Comparison of ENCODE assay signal across 8 cellular contexts in the genomic region with DNA sequence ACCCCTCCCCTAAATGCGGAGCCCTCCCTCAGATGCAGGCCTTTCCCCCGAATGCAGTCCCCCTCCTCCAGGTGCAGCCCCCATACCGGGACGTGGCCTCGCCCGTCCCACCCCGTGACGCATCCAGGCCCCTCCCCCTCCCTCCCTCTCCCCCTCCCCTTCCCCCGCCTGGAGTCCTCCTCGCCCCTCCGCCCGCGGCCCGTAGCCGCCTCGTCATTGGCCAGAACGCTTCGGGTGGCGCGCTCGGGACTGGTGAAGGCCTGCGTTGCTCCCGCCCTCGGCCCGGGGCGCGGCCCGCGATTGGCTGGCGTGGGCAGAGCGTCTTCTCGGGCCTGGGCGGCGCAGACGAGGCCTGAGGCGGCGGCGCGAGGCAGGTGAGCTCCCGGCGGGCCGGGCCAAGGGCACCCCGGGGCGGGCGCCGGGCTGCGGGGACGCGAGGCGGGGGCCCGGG. TPM values are rescaled to one million over a fixed set of nuclear protein-coding genes. Genes with fewer than 3 reads are reported as not detected.
DNase-seq lines count a peak whose midpoint lies in the region; TF ChIP-seq lines count a peak whose summit lies in the region.

No MANE protein-coding gene starts in this region.

- TF ChIP-seq EP300 in stomach (IDR thresholded peaks at IDR 0.05): no peak

- peaks cover 4% of the 10 kb centered on the region for H3K9me3 Mint-ChIP-seq in neural progenitor cell

- H3K4me1 Mint-ChIP-seq in neural progenitor cell: peaks cover 35% of the 10 kb centered on the region

- peaks cover 13% of the 10 kb centered on the region for H3K27me3 Mint-ChIP-seq in neural progenitor cell (ENCODE audit: insufficient read depth, low read depth)

- peaks cover 5% of the 10 kb centered on the region for H3K36me3 Mint-ChIP-seq in neural progenitor cell

- H3K27ac Mint-ChIP-seq in neural progenitor cell: no peak overlapping the region

- in situ Hi-C loops in G401 (cut with HindIII; ENCODE audit: low sequenced_read_pairs) (no loop called here), HAP-1 (cut with MboI; ENCODE audit: low sequenced_read_pairs) (no loop called here)

- H3K27ac ChIP-seq in MM.1S (ENCODE audit: low read length) (no peak overlapping the region), neural progenitor cell (no peak overlapping the region), stomach (peak overlapping the region; percentile 84 to 97 (median 92))

- DNase-seq in G401 (ENCODE audit: low spot score) (peak; percentile 98), HAP-1 (ENCODE audit: low spot score in 2 of 2) (peak; percentile 96 to 98), MM.1S (peak; percentile 98), fibroblast of pulmonary artery (ENCODE audit: low read depth) (peak; percentile 98), neural progenitor cell (ENCODE audit: low spot score) (peak; percentile 100), stomach (peak; percentile 99)
- peak; percentile 95 for DNase-seq in activated effector memory CD4-positive, alpha-beta T cell treated with Interleukin-2 at 50 U/mL for 16 hours

- WGBS in stomach, 5 donors: 0 to 3% (median 0%) methylated on average over 8 to 50 of the region's 51 CpGs; no CpG with 5 or more reads in 1 of the 5 donors

- H3K79me2 ChIP-seq in MM.1S (ENCODE audit: low read length) (peaks cover 46% of the 10 kb centered on the region), neural progenitor cell (ENCODE audit: low read depth) (peaks cover 47% of the 10 kb centered on the region)

- peak overlapping the region; percentile 67; the same call in 1 of the 2 replicates for H2AFZ ChIP-seq in MM.1S (ENCODE audit: low read length)
- peak overlapping the region; percentile 27 for H2AFZ ChIP-seq in neural progenitor cell (replicated peaks)

- peak overlapping the region; percentile 84 for H3K4me3 Mint-ChIP-seq in neural progenitor cell

- intact Hi-C loops in stomach (cut with DNase I; ENCODE audit: low total_unique reads): no loop called here

- peak overlapping the region; percentile 92 for H3K4me2 ChIP-seq in MM.1S (ENCODE audit: low read depth, low read length)
- no peak overlapping the region for H3K4me2 ChIP-seq in neural progenitor cell

- TF ChIP-seq CTCF in MM.1S (IDR thresholded peaks at IDR 0.05; ENCODE audit: low read length) (no peak), fibroblast of pulmonary artery (IDR thresholded peaks at IDR 0.05; ENCODE audit: low read length, missing control alignments) (no peak), neural progenitor cell (IDR thresholded peaks at IDR 0.05) (no peak), stomach (IDR thresholded peaks at IDR 0.05) (no peak)

- H3K4me3 ChIP-seq in HAP-1 (peak overlapping the region; percentile 53), MM.1S (ENCODE audit: low read length) (peak overlapping the region; percentile 67; the same call in 1 of the 2 replicates), fibroblast of pulmonary artery (replicated peaks; ENCODE audit: low read depth, low read length) (peak overlapping the region; percentile 73), neural progenitor cell (peak overlapping the region; percentile 82), stomach (peak overlapping the region; percentile 87 to 93 (median 90))

- H3K9me3 ChIP-seq in HAP-1 (no peaks in the 10 kb centered on the region), MM.1S (replicated peaks; ENCODE audit: insufficient read depth, low read length) (no peaks in the 10 kb centered on the region), neural progenitor cell (ENCODE audit: low read depth) (no peaks in the 10 kb centered on the region), stomach (no peaks in the 10 kb centered on the region)

- peaks cover 16% of the 10 kb centered on the region; the same call in 1 of the 2 replicates for H3F3A ChIP-seq in MM.1S (ENCODE audit: insufficient read depth, low read length)
- H3F3A ChIP-seq in neural progenitor cell (ENCODE audit: low read depth): peaks cover 24% of the 10 kb centered on the region

- H4K20me1 ChIP-seq in MM.1S (ENCODE audit: insufficient read depth, low read length) (peaks cover 15% of the 10 kb centered on the region), neural progenitor cell (ENCODE audit: low read depth) (peaks cover 45% of the 10 kb centered on the region)

- H3K27me3 ChIP-seq in HAP-1 (ENCODE audit: low read depth) (no peaks in the 10 kb centered on the region), MM.1S (replicated peaks; ENCODE audit: insufficient read depth, low read length) (no peaks in the 10 kb centered on the region), neural progenitor cell (no peaks in the 10 kb centered on the region), stomach (peaks cover 0 to 10% (median 0%) of the 10 kb centered on the region in 3 donors)

- TF ChIP-seq POLR2A in Raji (IDR thresholded peaks at IDR 0.05; ENCODE audit: insufficient read depth, low read depth, low read length): peak; percentile 64
- no peak for TF ChIP-seq POLR2A in stomach (IDR thresholded peaks at IDR 0.05)

- H3K4me1 ChIP-seq in HAP-1 (peaks cover 5% of the 10 kb centered on the region), MM.1S (ENCODE audit: low read length) (peaks cover 26% of the 10 kb centered on the region), neural progenitor cell (peaks cover 14% of the 10 kb centered on the region), stomach (peaks cover 33 to 75% (median 57%) of the 10 kb centered on the region in 4 donors)

- H3K36me3 ChIP-seq in HAP-1 (replicated peaks): no peaks in the 10 kb centered on the region; the same call in 1 of the 2 replicates
- H3K36me3 ChIP-seq in MM.1S (replicated peaks; ENCODE audit: insufficient read depth, low read length): no peaks in the 10 kb centered on the region
- H3K36me3 ChIP-seq in neural progenitor cell: peaks cover 4% of the 10 kb centered on the region
- no peaks in the 10 kb centered on the region for H3K36me3 ChIP-seq in stomach

- H3K9ac ChIP-seq in MM.1S (ENCODE audit: low read length) (peak overlapping the region; percentile 48; the same call in 1 of the 2 replicates), neural progenitor cell (no peak overlapping the region)

- no peaks in the 10 kb centered on the region for H3K9me2 ChIP-seq in MM.1S (replicated peaks; ENCODE audit: insufficient read depth, low read length)

RNA-seq across cellular contexts. Expression of gene SUN1, which starts 16.0 kb away (rescaled TPM):
- total RNA-seq in G401 (2014; rRNA removed; shearing (Covaris generic)): 55.9 and 107 TPM in 2 replicates
- total RNA-seq in neural progenitor cell (ENCODE audit: low replicate concordance) (104 and 131 TPM in 2 replicates), stomach (100 to 1,000 TPM; 103 to 242 (median 159) TPM)
- 10 to 100 TPM; 15.9 to 58.9 (median 21.7) TPM for polyA plus RNA-seq in stomach

Comparison
In these comparisons a context has a peak if more than half of its experiments do, and no peak if none do; other contexts are left out.
1. H3K27ac ChIP-seq: peak in stomach (5 of 5); none in MM.1S (single experiment) and neural progenitor cell (single experiment).
2. Peak in every context shown above with its lines, with median percentiles within 50 percentile points of each other: DNase-seq and H3K4me3 ChIP-seq.